In genomic region chr4:140427104-140427918, GRCh38 we compare ENCODE assay signal across 1 cellular context.
TF ChIP-seq lines count a peak whose summit lies in the region.

TSS of gene CLGN (minus strand) at chr4:140427648. CDS start at chr4:140413078, 14,570 bp downstream.

TF ChIP-seq in HepG2, 621 proteins besides CTCF, POLR2A, EP300 and RAD21 (continued from another document and continues in another):
- TF ChIP-seq, protein P1, sequence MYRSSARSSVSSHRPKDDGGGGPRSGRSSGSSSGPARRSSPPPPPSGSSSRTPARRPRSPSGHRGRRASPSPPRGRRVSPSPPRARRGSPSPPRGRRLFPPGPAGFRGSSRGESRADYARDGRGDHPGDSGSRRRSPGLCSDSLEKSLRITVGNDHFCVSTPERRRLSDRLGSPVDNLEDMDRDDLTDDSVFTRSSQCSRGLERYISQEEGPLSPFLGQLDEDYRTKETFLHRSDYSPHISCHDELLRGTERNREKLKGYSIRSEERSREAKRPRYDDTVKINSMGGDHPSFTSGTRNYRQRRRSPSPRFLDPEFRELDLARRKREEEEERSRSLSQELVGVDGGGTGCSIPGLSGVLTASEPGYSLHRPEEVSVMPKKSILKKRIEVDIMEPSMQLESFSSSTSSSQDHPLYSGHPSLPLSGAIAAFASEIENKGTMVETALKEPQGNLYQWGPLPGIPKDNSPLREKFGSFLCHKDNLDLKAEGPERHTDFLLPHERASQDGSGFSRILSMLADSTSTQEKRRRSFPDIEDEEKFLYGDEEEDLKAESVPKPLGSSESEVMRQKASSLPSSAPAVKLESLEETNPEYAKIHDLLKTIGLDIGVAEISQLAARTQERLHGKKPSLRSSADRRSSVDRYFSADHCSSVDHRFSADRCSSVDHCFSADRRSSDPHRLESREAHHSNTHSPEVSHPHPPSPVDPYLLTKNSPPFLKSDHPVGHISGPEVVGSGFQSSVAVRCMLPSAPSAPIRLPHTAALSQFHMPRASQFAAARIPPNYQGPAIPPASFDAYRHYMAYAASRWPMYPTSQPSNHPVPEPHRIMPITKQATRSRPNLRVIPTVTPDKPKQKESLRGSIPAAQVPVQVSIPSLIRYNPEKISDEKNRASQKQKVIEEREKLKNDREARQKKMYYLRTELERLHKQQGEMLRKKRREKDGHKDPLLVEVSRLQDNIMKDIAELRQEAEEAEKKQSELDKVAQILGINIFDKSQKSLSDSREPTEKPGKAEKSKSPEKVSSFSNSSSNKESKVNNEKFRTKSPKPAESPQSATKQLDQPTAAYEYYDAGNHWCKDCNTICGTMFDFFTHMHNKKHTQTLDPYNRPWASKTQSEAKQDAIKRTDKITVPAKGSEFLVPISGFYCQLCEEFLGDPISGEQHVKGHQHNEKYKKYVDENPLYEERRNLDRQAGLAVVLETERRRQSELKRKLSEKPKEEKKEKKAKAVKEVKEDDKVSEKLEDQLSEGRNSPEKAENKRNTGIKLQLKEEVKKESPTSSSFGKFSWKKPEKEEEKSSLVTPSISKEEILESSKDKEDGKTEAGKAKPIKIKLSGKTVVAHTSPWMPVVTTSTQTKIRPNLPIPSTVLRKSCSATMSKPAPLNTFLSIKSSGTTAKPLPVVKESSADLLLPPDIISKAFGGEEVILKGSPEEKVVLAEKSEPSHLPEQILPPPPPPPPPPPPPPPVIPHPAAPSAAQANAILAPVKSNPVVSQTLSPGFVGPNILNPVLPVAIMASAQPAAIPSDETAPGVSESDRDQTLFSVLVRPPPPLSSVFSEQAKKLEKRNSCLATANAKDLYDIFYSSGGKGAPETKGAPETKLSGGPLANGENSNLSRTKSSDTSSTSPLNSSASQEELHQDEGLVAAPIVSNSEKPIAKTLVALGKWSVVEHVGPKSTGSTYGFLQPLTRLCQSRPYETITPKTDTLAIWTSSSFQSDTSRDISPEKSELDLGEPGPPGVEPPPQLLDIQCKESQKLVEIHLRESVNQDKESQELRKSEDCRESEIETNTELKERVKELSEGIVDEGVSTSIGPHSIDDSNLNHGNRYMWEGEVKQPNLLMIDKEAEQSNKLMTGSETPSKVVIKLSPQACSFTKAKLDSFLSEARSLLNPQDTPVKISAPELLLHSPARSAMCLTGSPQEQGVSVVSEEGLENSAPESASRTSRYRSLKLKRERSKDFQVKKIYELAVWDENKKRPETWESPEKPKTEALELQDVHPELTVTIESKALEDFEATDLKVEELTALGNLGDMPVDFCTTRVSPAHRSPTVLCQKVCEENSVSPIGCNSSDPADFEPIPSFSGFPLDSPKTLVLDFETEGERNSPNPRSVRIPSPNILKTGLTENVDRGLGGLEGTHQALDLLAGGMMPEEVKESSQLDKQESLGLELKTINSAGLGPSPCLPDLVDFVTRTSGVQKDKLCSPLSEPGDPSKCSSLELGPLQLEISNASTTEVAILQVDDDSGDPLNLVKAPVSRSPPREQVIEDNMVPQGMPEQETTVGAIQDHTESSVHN (CRISPR knock-in tag; IDR thresholded peaks at IDR 0.05), result 0 out of 2 replicates have a peak, but pooled peaks have one; percentile 69
- TF ChIP-seq DNMT3B (CRISPR knock-in tag; conservative IDR thresholded peaks at IDR 0.05) (no peak; the same call in 1 of the 2 replicates), ZNF549 (CRISPR knock-in tag; IDR thresholded peaks at IDR 0.05) (no peak), JUNB (CRISPR knock-in tag; IDR thresholded peaks at IDR 0.05; ENCODE audit: borderline replicate concordance) (no peak), ARID3A (IDR thresholded peaks at IDR 0.05; ENCODE audit: low read depth, low read length) (no peak), HOXA5 (CRISPR knock-in tag; IDR thresholded peaks at IDR 0.05) (peak; percentile 26; the same call in 1 of the 2 replicates), ZNF660 (CRISPR knock-in tag; IDR thresholded peaks at IDR 0.05; ENCODE audit: borderline replicate concordance, low read depth) (no peak), ASH2L (IDR thresholded peaks at IDR 0.05; ENCODE audit: insufficient read length, low read depth, low read length) (peak; percentile 73), NR3C1 (CRISPR knock-in tag; IDR thresholded peaks at IDR 0.05) (no peak), ZBTB20 (CRISPR knock-in tag; IDR thresholded peaks at IDR 0.05; ENCODE audit: borderline replicate concordance, low read depth) (0 out of 2 replicates have a peak, but pooled peaks have one; percentile 27), THAP11 (CRISPR knock-in tag; IDR thresholded peaks at IDR 0.05) (no peak), ZBTB7A (CRISPR knock-in tag; IDR thresholded peaks at IDR 0.05) (no peak), ZNF333 (CRISPR knock-in tag; IDR thresholded peaks at IDR 0.05; ENCODE audit: borderline replicate concordance) (no peak; the same call in 1 of the 2 replicates), ZFP62 (CRISPR knock-in tag; IDR thresholded peaks at IDR 0.05) (no peak), ZNF800 (CRISPR knock-in tag; IDR thresholded peaks at IDR 0.05) (peak; percentile 78), ZNF570 (CRISPR knock-in tag; IDR thresholded peaks at IDR 0.05; ENCODE audit: borderline replicate concordance) (no peak), SIN3A (IDR thresholded peaks at IDR 0.05; ENCODE audit: borderline replicate concordance, low read depth, low read length) (peak; percentile 18; the same call in 1 of the 2 replicates), RXRB (CRISPR knock-in tag; IDR thresholded peaks at IDR 0.05; ENCODE audit: borderline replicate concordance) (0 out of 2 replicates have a peak, but pooled peaks have one; percentile 28), NCOR1 (IDR thresholded peaks at IDR 0.05; ENCODE audit: borderline replicate concordance, low read length) (no peak), KDM5B (CRISPR knock-in tag; IDR thresholded peaks at IDR 0.05; ENCODE audit: borderline replicate concordance) (no peak; the same call in 1 of the 2 replicates), MYNN (CRISPR knock-in tag; IDR thresholded peaks at IDR 0.05; ENCODE audit: low read depth) (no peak), KLF11 (CRISPR knock-in tag; IDR thresholded peaks at IDR 0.05) (no peak), ZFP36 (IDR thresholded peaks at IDR 0.05; ENCODE audit: borderline replicate concordance, low read depth, low read length, partially characterized antibody) (no peak), IKZF4 (CRISPR knock-in tag; IDR thresholded peaks at IDR 0.05; ENCODE audit: borderline replicate concordance, low read depth, not compliant biosample characterization) (no peak), PITX1 (CRISPR knock-in tag; IDR thresholded peaks at IDR 0.05) (no peak), POLR2AphosphoS5 (IDR thresholded peaks at IDR 0.05; ENCODE audit: low read depth, low read length) (peak; percentile 68), ZNF296 (CRISPR knock-in tag; conservative IDR thresholded peaks at IDR 0.05) (no peak), ZNF317 (CRISPR knock-in tag; IDR thresholded peaks at IDR 0.05) (no peak), HMGA1 (CRISPR knock-in tag; conservative IDR thresholded peaks at IDR 0.05) (no peak), ZMAT5 (CRISPR knock-in tag; IDR thresholded peaks at IDR 0.05; ENCODE audit: borderline replicate concordance, low read depth) (no peak), ZSCAN31 (CRISPR knock-in tag; IDR thresholded peaks at IDR 0.05; ENCODE audit: low read depth) (peak; percentile 91), U2AF1 (optimal IDR thresholded peaks at IDR 0.05; ENCODE audit: low read depth, low read length) (no peak), HDAC1 (CRISPR knock-in tag; IDR thresholded peaks at IDR 0.05) (peak; percentile 72), ZBTB3 (CRISPR knock-in tag; IDR thresholded peaks at IDR 0.05; ENCODE audit: borderline replicate concordance, low read depth) (no peak; the same call in 1 of the 2 replicates), ZNF790 (CRISPR knock-in tag; IDR thresholded peaks at IDR 0.05; ENCODE audit: borderline replicate concordance) (peak; percentile 89; the same call in 1 of the 2 replicates)
- TF ChIP-seq, protein P2, sequence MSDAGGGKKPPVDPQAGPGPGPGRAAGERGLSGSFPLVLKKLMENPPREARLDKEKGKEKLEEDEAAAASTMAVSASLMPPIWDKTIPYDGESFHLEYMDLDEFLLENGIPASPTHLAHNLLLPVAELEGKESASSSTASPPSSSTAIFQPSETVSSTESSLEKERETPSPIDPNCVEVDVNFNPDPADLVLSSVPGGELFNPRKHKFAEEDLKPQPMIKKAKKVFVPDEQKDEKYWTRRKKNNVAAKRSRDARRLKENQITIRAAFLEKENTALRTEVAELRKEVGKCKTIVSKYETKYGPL (CRISPR knock-in tag; IDR thresholded peaks at IDR 0.05), result no peak
- TF ChIP-seq, protein P3, sequence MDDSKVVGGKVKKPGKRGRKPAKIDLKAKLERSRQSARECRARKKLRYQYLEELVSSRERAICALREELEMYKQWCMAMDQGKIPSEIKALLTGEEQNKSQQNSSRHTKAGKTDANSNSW (CRISPR knock-in tag; IDR thresholded peaks at IDR 0.05; ENCODE audit: borderline replicate concordance), result peak; percentile 46; the same call in 1 of the 2 replicates
- TF ChIP-seq, protein P4, sequence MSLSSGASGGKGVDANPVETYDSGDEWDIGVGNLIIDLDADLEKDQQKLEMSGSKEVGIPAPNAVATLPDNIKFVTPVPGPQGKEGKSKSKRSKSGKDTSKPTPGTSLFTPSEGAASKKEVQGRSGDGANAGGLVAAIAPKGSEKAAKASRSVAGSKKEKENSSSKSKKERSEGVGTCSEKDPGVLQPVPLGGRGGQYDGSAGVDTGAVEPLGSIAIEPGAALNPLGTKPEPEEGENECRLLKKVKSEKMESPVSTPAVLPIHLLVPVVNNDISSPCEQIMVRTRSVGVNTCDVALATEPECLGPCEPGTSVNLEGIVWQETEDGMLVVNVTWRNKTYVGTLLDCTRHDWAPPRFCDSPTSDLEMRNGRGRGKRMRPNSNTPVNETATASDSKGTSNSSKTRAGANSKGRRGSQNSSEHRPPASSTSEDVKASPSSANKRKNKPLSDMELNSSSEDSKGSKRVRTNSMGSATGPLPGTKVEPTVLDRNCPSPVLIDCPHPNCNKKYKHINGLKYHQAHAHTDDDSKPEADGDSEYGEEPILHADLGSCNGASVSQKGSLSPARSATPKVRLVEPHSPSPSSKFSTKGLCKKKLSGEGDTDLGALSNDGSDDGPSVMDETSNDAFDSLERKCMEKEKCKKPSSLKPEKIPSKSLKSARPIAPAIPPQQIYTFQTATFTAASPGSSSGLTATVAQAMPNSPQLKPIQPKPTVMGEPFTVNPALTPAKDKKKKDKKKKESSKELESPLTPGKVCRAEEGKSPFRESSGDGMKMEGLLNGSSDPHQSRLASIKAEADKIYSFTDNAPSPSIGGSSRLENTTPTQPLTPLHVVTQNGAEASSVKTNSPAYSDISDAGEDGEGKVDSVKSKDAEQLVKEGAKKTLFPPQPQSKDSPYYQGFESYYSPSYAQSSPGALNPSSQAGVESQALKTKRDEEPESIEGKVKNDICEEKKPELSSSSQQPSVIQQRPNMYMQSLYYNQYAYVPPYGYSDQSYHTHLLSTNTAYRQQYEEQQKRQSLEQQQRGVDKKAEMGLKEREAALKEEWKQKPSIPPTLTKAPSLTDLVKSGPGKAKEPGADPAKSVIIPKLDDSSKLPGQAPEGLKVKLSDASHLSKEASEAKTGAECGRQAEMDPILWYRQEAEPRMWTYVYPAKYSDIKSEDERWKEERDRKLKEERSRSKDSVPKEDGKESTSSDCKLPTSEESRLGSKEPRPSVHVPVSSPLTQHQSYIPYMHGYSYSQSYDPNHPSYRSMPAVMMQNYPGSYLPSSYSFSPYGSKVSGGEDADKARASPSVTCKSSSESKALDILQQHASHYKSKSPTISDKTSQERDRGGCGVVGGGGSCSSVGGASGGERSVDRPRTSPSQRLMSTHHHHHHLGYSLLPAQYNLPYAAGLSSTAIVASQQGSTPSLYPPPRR (CRISPR knock-in tag; IDR thresholded peaks at IDR 0.05; ENCODE audit: borderline replicate concordance), result no peak
- TF ChIP-seq, protein P5, sequence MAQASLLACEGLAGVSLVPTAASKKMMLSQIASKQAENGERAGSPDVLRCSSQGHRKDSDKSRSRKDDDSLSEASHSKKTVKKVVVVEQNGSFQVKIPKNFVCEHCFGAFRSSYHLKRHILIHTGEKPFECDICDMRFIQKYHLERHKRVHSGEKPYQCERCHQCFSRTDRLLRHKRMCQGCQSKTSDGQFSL (CRISPR knock-in tag; IDR thresholded peaks at IDR 0.05), result no peak
